Comparison of ENCODE assay signal across 36 cellular contexts in genomic region chr2:236137066-236137465, GRCh38. TPM values are rescaled to one million over a fixed set of nuclear protein-coding genes. Genes with fewer than 3 reads are reported as not detected.
"Had no signal": no experiment of that assay in that cellular context is flagged by ENCODE, and none has a peak within 500 bp of the region (broad histone marks: within the 10 kb centered on the region; RNA-seq: fewer than 3 reads in every experiment).

No MANE protein-coding gene starts in this region.

- H3K4me3 ChIP-seq: coronary artery, esophagus squamous epithelium, gastroesophageal sphincter had no signal

- H3K27me3 Mint-ChIP-seq: activated B cell treated with CpG ODN at 0.5 μM for 24 hours had no signal

- H3K27ac ChIP-seq: brain microvascular endothelial cell, coronary artery, epithelial cell of prostate, esophagus squamous epithelium, gastroesophageal sphincter, WERI-Rb-1 had no signal

- H3K9me3 ChIP-seq: esophagus squamous epithelium, gastroesophageal sphincter had no signal

- FAIRE-seq: astrocyte, bronchial epithelial cell, endothelial cell of umbilical vein, TTC549 had no signal

- H3K36me3 Mint-ChIP-seq: activated naive CD8-positive, alpha-beta T cell had no signal

- H3K36me3 ChIP-seq: brain microvascular endothelial cell, esophagus squamous epithelium had no signal

- DNase-seq: activated B cell treated with CpG ODN at 0.5 μM for 24 hours; activated CD4-positive, alpha-beta T cell treated with anti-CD3 and anti-CD28 coated beads for 48 hours; activated CD4-positive, alpha-beta T cell treated with anti-CD3 and anti-CD28 coated beads, Interleukin-2, amount 50 U/mL, for 1 hour; activated CD4-positive, alpha-beta T cell treated with anti-CD3 and anti-CD28 coated beads, Interleukin-2, amount 50 U/mL, for 48 hours; activated CD8-positive, alpha-beta memory T cell treated with anti-CD3 and anti-CD28 coated beads for 24 hours; activated CD8-positive, alpha-beta T cell treated with anti-CD3 and anti-CD28 coated beads for 36 hours; activated effector memory CD4-positive, alpha-beta T cell treated with Interleukin-2 at 50 U/mL for 16 hours; activated gamma-delta T cell treated with Interleukin-2 at 50 U/mL for 16 hours; activated naive CD4-positive, alpha-beta T cell treated with anti-CD3 and anti-CD28 coated beads, Interleukin-2, amount 50 U/mL, for 16 hours; activated naive CD4-positive, alpha-beta T cell treated with Interleukin-2 at 50 U/mL for 16 hours; activated T-cell treated with anti-CD3 and anti-CD28 coated beads, Interleukin-2, amount 50 U/mL, for 4 hours; amniotic stem cell; brain microvascular endothelial cell; dermis blood vessel endothelial cell; effector CD4-positive, alpha-beta T cell; effector memory CD8-positive, alpha-beta T cell; esophagus squamous epithelium; foreskin melanocyte; T-helper 2 cell; WERI-Rb-1 had no signal

- H3K4me3 Mint-ChIP-seq: activated B cell treated with CpG ODN at 0.5 μM for 24 hours; activated CD8-positive, alpha-beta T cell treated with anti-CD3 and anti-CD28 coated beads for 36 hours; activated naive CD8-positive, alpha-beta T cell; activated T-cell treated with anti-CD3 and anti-CD28 coated beads, Interleukin-2, amount 50 U/mL, for 4 hours; activated T-helper 17 cell treated with anti-CD3 and anti-CD28 coated beads, Interleukin-2, amount 50 U/mL, for 72 hours; central memory CD8-positive, alpha-beta T cell; effector memory CD8-positive, alpha-beta T cell had no signal

- H3K4me1 ChIP-seq: esophagus squamous epithelium, gastroesophageal sphincter had no signal

- H3K27ac Mint-ChIP-seq: activated B cell treated with CpG ODN at 0.5 μM for 24 hours; activated CD8-positive, alpha-beta T cell treated with anti-CD3 and anti-CD28 coated beads for 36 hours; activated naive CD8-positive, alpha-beta T cell; activated T-helper 17 cell treated with anti-CD3 and anti-CD28 coated beads, Interleukin-2, amount 50 U/mL, for 72 hours; effector memory CD8-positive, alpha-beta T cell had no signal

- H3K27me3 ChIP-seq: brain microvascular endothelial cell had no signal

- H3K9me3 Mint-ChIP-seq: activated B cell treated with CpG ODN at 0.5 μM for 24 hours; activated CD8-positive, alpha-beta T cell treated with anti-CD3 and anti-CD28 coated beads for 36 hours; activated T-cell treated with anti-CD3 and anti-CD28 coated beads, Interleukin-2, amount 50 U/mL, for 4 hours; activated T-helper 17 cell treated with anti-CD3 and anti-CD28 coated beads, Interleukin-2, amount 50 U/mL, for 72 hours; central memory CD8-positive, alpha-beta T cell; effector memory CD8-positive, alpha-beta T cell had no signal

- H3K4me1 Mint-ChIP-seq: activated B cell treated with CpG ODN at 0.5 μM for 24 hours; activated T-helper 17 cell treated with anti-CD3 and anti-CD28 coated beads, Interleukin-2, amount 50 U/mL, for 72 hours; central memory CD8-positive, alpha-beta T cell had no signal

RNA-seq across cellular contexts. Expression of gene GBX2, which starts 31.1 kb away (rescaled TPM):
- total RNA-seq: activated B cell treated with CpG ODN at 0.5 μM for 24 hours; activated CD8-positive, alpha-beta T cell treated with anti-CD3 and anti-CD28 coated beads for 36 hours; activated T-cell treated with anti-CD3 and anti-CD28 coated beads, Interleukin-2, amount 50 U/mL, for 4 hours; activated T-helper 17 cell treated with anti-CD3 and anti-CD28 coated beads, Interleukin-2, amount 50 U/mL, for 72 hours; bronchial epithelial cell; cardiac septum; esophagus squamous epithelium; fibroblast of lung; fibroblast of villous mesenchyme; gastroesophageal sphincter; T-helper 1 cell treated with Interleukin-12 subunit alpha and Interleukin-12 subunit beta and Interleukin-4 antibody, amounts not matched to agents 30 ng/mL and 1 ng/mL, for 36 hours had no signal
- polyA plus RNA-seq: adipose tissue, esophagus had no signal
